Comparison of ENCODE assay signal across 11 cellular contexts in the genomic region with DNA sequence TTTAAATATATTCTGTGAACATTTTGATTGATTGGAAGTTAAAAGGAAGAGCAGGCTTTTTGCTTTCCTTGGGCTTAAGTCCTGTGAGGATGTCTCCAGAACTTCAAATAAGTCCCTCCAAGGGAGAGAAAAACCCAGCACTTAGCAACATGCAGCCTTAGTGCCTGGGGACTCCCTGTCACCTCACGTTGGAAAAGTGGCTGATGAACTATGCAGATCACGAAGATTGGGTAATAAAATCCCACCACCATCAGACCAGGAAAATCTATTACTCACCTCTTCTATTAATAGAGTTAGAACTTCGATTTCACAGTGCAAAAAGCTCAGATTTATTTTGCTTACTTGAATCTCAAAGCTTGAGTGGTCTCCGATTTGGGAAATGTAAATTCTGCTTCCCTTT.
A peak's percentile ranks its signal among the peaks of the same experiment; 100 is the strongest.
DNase-seq lines count a peak whose midpoint lies in the region; ATAC-seq and TF ChIP-seq lines count a peak whose summit lies in the region.
"Had no signal": no experiment of that assay in that cellular context is flagged by ENCODE, and none has a peak within 500 bp of the region (broad histone marks: within the 10 kb centered on the region; RNA-seq: fewer than 3 reads in every experiment).

No MANE protein-coding gene starts in this region.

- no peak overlapping the region for H2AK9ac ChIP-seq in IMR-90 (replicated peaks; ENCODE audit: low read depth, low read length, poor library complexity)

- 0 out of 4 replicates have a peak overlapping the region, but pooled peaks of 1 of the 2 experiments have one; percentile 6 for H4K8ac ChIP-seq in IMR-90 (ENCODE audit: low read depth in 2 of 2, low read length in 2 of 2)

- H3K9me3 Mint-ChIP-seq in neural progenitor cell (no peaks in the 10 kb centered on the region), glutamatergic neuron (ENCODE audit: unreplicated experiment) (no peaks in the 10 kb centered on the region)
- H3K9me3 Mint-ChIP-seq: IgD-negative memory B cell had no signal

- H3K14ac ChIP-seq in IMR-90 (replicated peaks; ENCODE audit: low read depth, low read length), result 0 out of 2 replicates have a peak overlapping the region, but pooled peaks have one; percentile 13

- CTCF ChIA-PET in IMR-90 (lab: Yijun Ruan, JAX), result interaction anchor here (0.6 to 1.3 kb wide), 16 partner anchors 9 to 1196 kb away, joined by 3 to 13 read pairs (median 4); no protein-coding TSS in a partner anchor

- H3K36me3 ChIP-seq in IMR-90 (ENCODE audit: control insufficient read depth, insufficient read depth, low read length) (no peaks in the 10 kb centered on the region), fibroblast of lung (ENCODE audit: control insufficient read depth, insufficient read depth, low read length) (no peaks in the 10 kb centered on the region), neural progenitor cell (no peaks in the 10 kb centered on the region)
- H3K36me3 ChIP-seq: SJSA1 had no signal

- H3K4me2 ChIP-seq in IMR-90 (ENCODE audit: low read depth, low read length) (no peak overlapping the region; the same call in 1 of the 2 replicates), fibroblast of lung (ENCODE audit: extremely low read depth, insufficient read depth, low read length) (no peak overlapping the region), neural progenitor cell (no peak overlapping the region)

- WGBS in IMR-90 (ENCODE audit: extremely low coverage in 2 of 2, insufficient read length in 1 of 2), 2 experiments, result no CpG with 5 or more reads among the region's 4 CpGs

- H3K27ac Mint-ChIP-seq in neural progenitor cell (peak overlapping the region; percentile 61), glutamatergic neuron (ENCODE audit: unreplicated experiment) (no peak overlapping the region)
- H3K27ac Mint-ChIP-seq: CD8-positive, alpha-beta memory T cell; IgD-negative memory B cell had no signal

- H2AFZ ChIP-seq in IMR-90 (replicated peaks; ENCODE audit: low read length, poor library complexity), result peak overlapping the region; percentile 73
- H2AFZ ChIP-seq in fibroblast of lung (ENCODE audit: low read length), result peak overlapping the region; percentile 25
- peak overlapping the region; percentile 39 for H2AFZ ChIP-seq in neural progenitor cell (replicated peaks)

- H3K9me3 ChIP-seq in IMR-90 (ENCODE audit: control insufficient read depth, insufficient read depth, low read length) (no peaks in the 10 kb centered on the region), fibroblast of lung (ENCODE audit: control insufficient read depth, insufficient read depth, low read depth, low read length) (no peaks in the 10 kb centered on the region), neural progenitor cell (ENCODE audit: low read depth) (no peaks in the 10 kb centered on the region)
- H3K9me3 ChIP-seq: SJSA1 had no signal

- peak overlapping the region; percentile 7; the same call in 1 of the 3 replicates for H2BK15ac ChIP-seq in IMR-90 (ENCODE audit: low read depth, low read length)

- no peak overlapping the region for H3K23ac ChIP-seq in IMR-90 (ENCODE audit: low read depth, low read length)

- TF ChIP-seq CTCF in IMR-90 (conservative IDR thresholded peaks at IDR 0.05; ENCODE audit: low read depth, low read length) (no peak), fibroblast of lung (conservative IDR thresholded peaks at IDR 0.05 in 1 of 2, IDR thresholded peaks at IDR 0.05 in 1 of 2; ENCODE audit: low read depth in 1 of 2, low read length in 2 of 2) (no peak), neural progenitor cell (IDR thresholded peaks at IDR 0.05) (no peak), glutamatergic neuron (IDR thresholded peaks at IDR 0.05; ENCODE audit: partially characterized antibody, unreplicated experiment) (no peak)

- peak overlapping the region; percentile 75 for H3K4ac ChIP-seq in IMR-90 (ENCODE audit: low read depth, low read length)

- H2BK20ac ChIP-seq in IMR-90 (ENCODE audit: low read depth, low read length), result peak overlapping the region; percentile 81; the same call in 1 of the 2 replicates

- H2BK120ac ChIP-seq in IMR-90 (ENCODE audit: low read depth, low read length), result peak overlapping the region; percentile 41; the same call in 1 of the 2 replicates

- no peaks in the 10 kb centered on the region for H3K36me3 Mint-ChIP-seq in neural progenitor cell
- no peaks in the 10 kb centered on the region for H3K36me3 Mint-ChIP-seq in glutamatergic neuron (ENCODE audit: unreplicated experiment)
- H3K36me3 Mint-ChIP-seq: CD8-positive, alpha-beta memory T cell; IgD-negative memory B cell had no signal

- TF ChIP-seq POLR2A in IMR-90 (IDR thresholded peaks at IDR 0.05; ENCODE audit: low read depth, low read length), result no peak

- peaks cover 5% of the 10 kb centered on the region for H3F3A ChIP-seq in neural progenitor cell (ENCODE audit: low read depth)

- no peak overlapping the region for H3K4me3 Mint-ChIP-seq in neural progenitor cell
- H3K4me3 Mint-ChIP-seq in glutamatergic neuron (ENCODE audit: unreplicated experiment), result no peak overlapping the region
- H3K4me3 Mint-ChIP-seq: CD8-positive, alpha-beta memory T cell had no signal

- H3K4me1 ChIP-seq in IMR-90 (ENCODE audit: control insufficient read depth, insufficient read depth, low read length), result no peaks in the 10 kb centered on the region
- H3K4me1 ChIP-seq in fibroblast of lung (ENCODE audit: control insufficient read depth, extremely low read depth, insufficient read depth, low read length), result no peaks in the 10 kb centered on the region
- peaks cover 17% of the 10 kb centered on the region for H3K4me1 ChIP-seq in neural progenitor cell
- H3K4me1 ChIP-seq: SJSA1 had no signal

- no peaks in the 10 kb centered on the region for H3K9me1 ChIP-seq in IMR-90 (ENCODE audit: insufficient read depth, low read length)

- no peak for TF ChIP-seq RAD21 in IMR-90 (IDR thresholded peaks at IDR 0.05; ENCODE audit: low read length)

- peak; percentile 18 for DNase-seq in IMR-90
- DNase-seq in fibroblast of lung (ENCODE audit: low read depth in 2 of 2), result peak; percentile 19 to 20
- DNase-seq in neural progenitor cell (ENCODE audit: low spot score), result no peak
- no peak for DNase-seq in NCI-H2081 treated with DMSO at 0.1 percent for 48 hours (lab: John Stamatoyannopoulos, UW)
- DNase-seq in Right ventricle myocardium superior, result no peak
- DNase-seq in glutamatergic neuron, result no peak

- H3K79me1 ChIP-seq in IMR-90 (ENCODE audit: low read depth in 1 of 2, low read length in 2 of 2), result no peaks in the 10 kb centered on the region

- intact Hi-C loops in IMR-90 (cut with micrococcal nuclease), result loop anchor here (2.0 to 10.0 kb wide), 4 partner anchors 448 to 1612 kb away; no protein-coding TSS in a partner anchor
- intact Hi-C loops in Right ventricle myocardium superior (cut with DNase I), result loop anchor here (10.0 kb wide), 1 partner anchor 492 kb away; no protein-coding TSS in a partner anchor

- H4K91ac ChIP-seq in IMR-90 (ENCODE audit: insufficient read depth, low read depth, low read length), result peak overlapping the region; percentile 42; the same call in 1 of the 2 replicates

- no peaks in the 10 kb centered on the region for H3K27me3 Mint-ChIP-seq in neural progenitor cell (ENCODE audit: insufficient read depth, low read depth)
- peaks cover 5% of the 10 kb centered on the region for H3K27me3 Mint-ChIP-seq in glutamatergic neuron (ENCODE audit: unreplicated experiment)
- H3K27me3 Mint-ChIP-seq: CD8-positive, alpha-beta memory T cell; IgD-negative memory B cell had no signal

- POLR2A ChIA-PET in IMR-90 (lab: Charles Lee; ENCODE audit: unreplicated experiment), result no interaction called here

- H3K27me3 ChIP-seq in IMR-90 (ENCODE audit: control insufficient read depth, insufficient read depth, low read length), result no peaks in the 10 kb centered on the region
- no peaks in the 10 kb centered on the region for H3K27me3 ChIP-seq in fibroblast of lung (ENCODE audit: control insufficient read depth, insufficient read depth, low read length)
- H3K27me3 ChIP-seq in neural progenitor cell, result no peaks in the 10 kb centered on the region
- H3K27me3 ChIP-seq: SJSA1 had no signal

- H4K5ac ChIP-seq in IMR-90 (ENCODE audit: low read depth, low read length), result no peak overlapping the region

- dilution Hi-C loops in IMR-90 (cut with HindIII; ENCODE audit: low sequenced_read_pairs, unreplicated experiment), result loop anchor here (25.0 kb wide), 1 partner anchor 475 kb away; no protein-coding TSS in a partner anchor

- H3K9ac ChIP-seq in IMR-90 (ENCODE audit: low read depth, low read length) (peak overlapping the region; percentile 60; the same call in 1 of the 2 replicates), fibroblast of lung (ENCODE audit: insufficient read depth, low read length) (no peak overlapping the region), neural progenitor cell (no peak overlapping the region)

- BruUV-seq in IMR-90 (replicated peaks; lab: Mats Ljungman, UMichigan), result no TSS peak

- H3K56ac ChIP-seq in IMR-90 (ENCODE audit: extremely low read depth, insufficient read depth, low read length), result no peak overlapping the region; the same call in 1 of the 2 replicates

- H3K18ac ChIP-seq in IMR-90 (ENCODE audit: low read depth, low read length), result no peak overlapping the region

- peaks cover 28% of the 10 kb centered on the region for H3K4me1 Mint-ChIP-seq in neural progenitor cell
- H3K4me1 Mint-ChIP-seq in glutamatergic neuron (ENCODE audit: low read depth, unreplicated experiment), result peaks cover 22% of the 10 kb centered on the region
- H3K4me1 Mint-ChIP-seq: CD8-positive, alpha-beta memory T cell had no signal

- ATAC-seq in IMR-90 (ENCODE audit: low read depth) (no peak), GM21390 (IDR thresholded peaks at IDR 0.05; ENCODE audit: unreplicated experiment) (no peak), Right ventricle myocardium superior (ENCODE audit: poor library complexity) (no peak)

- in situ Hi-C loops in IMR-90 (cut with MboI; ENCODE audit: low sequenced_read_pairs), result loop anchor here (10.0 to 25.0 kb wide), 4 partner anchors 318 to 1200 kb away; no protein-coding TSS in a partner anchor

- H2BK5ac ChIP-seq in IMR-90 (ENCODE audit: low read depth, low read length, poor library complexity, severe bottlenecking), result no peak overlapping the region

- H2AK5ac ChIP-seq in IMR-90 (ENCODE audit: low read depth, low read length), result no peak overlapping the region

- H3K79me2 ChIP-seq in fibroblast of lung (ENCODE audit: control insufficient read depth, insufficient read depth, low read length) (no peaks in the 10 kb centered on the region), neural progenitor cell (ENCODE audit: low read depth) (no peaks in the 10 kb centered on the region)

- H4K20me1 ChIP-seq in IMR-90 (ENCODE audit: insufficient read depth, low read length) (no peaks in the 10 kb centered on the region), fibroblast of lung (ENCODE audit: control insufficient read depth, extremely low read depth, insufficient read depth, low read length) (no peaks in the 10 kb centered on the region), neural progenitor cell (ENCODE audit: low read depth) (no peaks in the 10 kb centered on the region)

- H3K4me3 ChIP-seq in IMR-90 (ENCODE audit: insufficient read depth, low read depth, low read length) (no peak overlapping the region), fibroblast of lung (replicated peaks in 1 of 4; ENCODE audit: control extremely low read depth in 1 of 4, insufficient read depth in 1 of 4, low read depth in 3 of 4, low read length in 4 of 4) (no peak overlapping the region), neural progenitor cell (no peak overlapping the region)
- H3K4me3 ChIP-seq: SJSA1 had no signal

- H3K27ac ChIP-seq in IMR-90 (ENCODE audit: insufficient read depth, low read length) (peak overlapping the region; percentile 71; the same call in 1 of the 2 replicates), fibroblast of lung (ENCODE audit: insufficient read depth, low read length) (no peak overlapping the region), neural progenitor cell (no peak overlapping the region)
- H3K27ac ChIP-seq: C4-2B, SJSA1 had no signal

Comparison
In these comparisons a context has a peak if more than half of its experiments do, and no peak if none do; other contexts are left out.
1. DNase-seq: peak in IMR-90 (single experiment) and fibroblast of lung (2 of 2); none in neural progenitor cell (single experiment), NCI-H2081 treated with DMSO at 0.1 percent for 48 hours (single experiment), Right ventricle myocardium superior (single experiment) and glutamatergic neuron (single experiment).
2. Peak in every context shown above with its lines, with median percentiles within 50 percentile points of each other: H2AFZ ChIP-seq.